Comparison of ENCODE assay signal across 1 cellular context in the genomic region with DNA sequence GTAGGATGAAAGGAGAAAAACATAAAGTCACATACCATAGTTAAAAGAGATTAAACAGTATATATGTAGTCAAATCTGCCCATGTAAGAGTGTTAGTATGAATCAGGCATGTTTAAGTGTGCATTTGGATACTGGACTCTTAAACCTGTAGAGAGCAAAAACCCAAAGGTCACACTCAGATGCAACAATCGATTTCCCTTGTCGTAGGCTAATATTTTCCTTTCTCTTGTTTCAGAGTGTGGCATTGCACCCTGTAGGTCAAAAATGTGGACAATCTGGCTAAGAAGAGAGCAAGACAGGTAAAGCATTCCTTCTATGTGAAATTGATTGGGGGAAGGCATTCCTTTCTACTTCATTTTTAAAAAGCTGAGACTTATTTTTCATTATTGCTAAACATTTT.
TF ChIP-seq lines count a peak whose summit lies in the region.

No MANE protein-coding gene starts in this region.

TF ChIP-seq in GM23338, 12 proteins besides CTCF, POLR2A, EP300 and RAD21 (continued from another document):
- TF ChIP-seq ZNF462 (CRISPR knock-in tag; IDR thresholded peaks at IDR 0.05): no peak
- no peak for TF ChIP-seq EZH2phosphoT487 (IDR thresholded peaks at IDR 0.05; ENCODE audit: unreplicated experiment)
- no peak for TF ChIP-seq EZH2 (IDR thresholded peaks at IDR 0.05; ENCODE audit: low read depth, unreplicated experiment)
